ENCODE assay signal across 12 cellular contexts in genomic region chr6:2524090-2524489, GRCh38.
DNase-seq lines count a peak whose midpoint lies in the region; ATAC-seq and TF ChIP-seq lines count a peak whose summit lies in the region.
"Had no signal": no experiment of that assay in that cellular context is flagged by ENCODE, and none has a peak within 500 bp of the region (broad histone marks: within the 10 kb centered on the region; RNA-seq: fewer than 3 reads in every experiment).

No MANE protein-coding gene starts in this region.

- H3K4me1 ChIP-seq in A673 (ENCODE audit: insufficient read depth, low read length, poor library complexity, severe bottlenecking), result no peaks in the 10 kb centered on the region
- H3K4me1 ChIP-seq in psoas muscle, result no peaks in the 10 kb centered on the region
- no peaks in the 10 kb centered on the region for H3K4me1 ChIP-seq in upper lobe of left lung
- H3K4me1 ChIP-seq: parathyroid adenoma had no signal

- H3K36me3 ChIP-seq in A673 (ENCODE audit: insufficient read depth, low read length, poor library complexity, severe bottlenecking) (no peaks in the 10 kb centered on the region), GM06990 (ENCODE audit: control insufficient read depth, insufficient read depth, low read length) (no peaks in the 10 kb centered on the region), psoas muscle (ENCODE audit: insufficient read depth in 1 of 2, low read depth in 1 of 2) (no peaks in the 10 kb centered on the region), upper lobe of left lung (no peaks in the 10 kb centered on the region)

- TF ChIP-seq EP300 in upper lobe of left lung (IDR thresholded peaks at IDR 0.05), result no peak

- CTCF ChIA-PET in A673 (lab: Charles Lee), result no interaction called here

- H3K4me3 ChIP-seq in A673 (ENCODE audit: low read depth, low read length, poor library complexity, severe bottlenecking) (no peak overlapping the region), GM06990 (replicated peaks; ENCODE audit: low read depth, low read length) (no peak overlapping the region), NB4 (ENCODE audit: low read depth, low read length) (no peak overlapping the region), epithelial cell of esophagus (ENCODE audit: low read length) (no peak overlapping the region), psoas muscle (no peak overlapping the region), upper lobe of left lung (no peak overlapping the region)

- TF ChIP-seq CTCF in A673 (conservative IDR thresholded peaks at IDR 0.05; ENCODE audit: low read depth, low read length) (peak; percentile 44), GM06990 (IDR thresholded peaks at IDR 0.05; ENCODE audit: insufficient read depth, low read length, poor library complexity, severe bottlenecking) (peak; percentile 41), NB4 (IDR thresholded peaks at IDR 0.05; ENCODE audit: low read depth, low read length) (peak; percentile 42), epithelial cell of esophagus (IDR thresholded peaks at IDR 0.05; ENCODE audit: insufficient read depth, low read depth, low read length, missing control alignments) (peak; percentile 30), psoas muscle (IDR thresholded peaks at IDR 0.05) (no peak), upper lobe of left lung (IDR thresholded peaks at IDR 0.05) (no peak)

- BruUV-seq in A673 (replicated peaks; lab: Mats Ljungman, UMichigan), result no TSS peak

- POLR2A ChIA-PET in A673 (lab: Charles Lee; ENCODE audit: low non-redundant PET), result no interaction called here

- intact Hi-C loops in A673 (cut with micrococcal nuclease; ENCODE audit: unreplicated experiment), result no loop called here
- intact Hi-C loops in psoas muscle (cut with DNase I), result no loop called here

- DNase-seq in A673 (ENCODE audit: low spot score), result peak; percentile 12
- DNase-seq in GM06990 (ENCODE audit: extremely low read depth, insufficient read length), result no peak
- DNase-seq in NB4 (ENCODE audit: low read depth), result peak; percentile 56
- DNase-seq in epithelial cell of esophagus (ENCODE audit: low read depth), result no peak
- DNase-seq in NCI-H2107 (lab: John Stamatoyannopoulos, UW), result no peak
- DNase-seq in psoas muscle, result no peak
- no peak for DNase-seq in upper lobe of left lung
- no peak for DNase-seq in KG1 (lab: John Stamatoyannopoulos, UW)
- DNase-seq: DMS79, NCI-H2029, T-helper 2 cell had no signal

- no peak for ATAC-seq in psoas muscle
- no peak for ATAC-seq in upper lobe of left lung (ENCODE audit: low FRiP score in 2 of 2)

- H3K27me3 ChIP-seq in A673 (replicated peaks; ENCODE audit: insufficient read depth, low read depth, low read length, poor library complexity) (no peaks in the 10 kb centered on the region), GM06990 (replicated peaks; ENCODE audit: control insufficient read depth, insufficient read depth, low read length) (no peaks in the 10 kb centered on the region), psoas muscle (ENCODE audit: insufficient read depth in 3 of 3, low read length in 2 of 3) (no peaks in the 10 kb centered on the region), upper lobe of left lung (no peaks in the 10 kb centered on the region)

- H3K9me3 ChIP-seq in A673 (ENCODE audit: low read depth, low read length, poor library complexity, severe bottlenecking), result peaks cover 7% of the 10 kb centered on the region
- peaks cover 4% of the 10 kb centered on the region for H3K9me3 ChIP-seq in psoas muscle
- peaks cover 2 to 11% (median 7%) of the 10 kb centered on the region in 4 donors for H3K9me3 ChIP-seq in upper lobe of left lung

- no peak overlapping the region for H3K27ac ChIP-seq in A673 (ENCODE audit: low read depth, low read length, poor library complexity, severe bottlenecking)
- no peak overlapping the region for H3K27ac ChIP-seq in psoas muscle
- H3K27ac ChIP-seq in upper lobe of left lung, result no peak overlapping the region
- H3K27ac ChIP-seq: parathyroid adenoma had no signal

- TF ChIP-seq POLR2A in NB4 (IDR thresholded peaks at IDR 0.05; ENCODE audit: extremely low read depth, insufficient read length) (no peak), upper lobe of left lung (IDR thresholded peaks at IDR 0.05) (no peak)

Comparison
In these comparisons a context has a peak if more than half of its experiments do, and no peak if none do; other contexts are left out.
1. DNase-seq: peak in A673 (single experiment) and NB4 (single experiment); none in GM06990 (single experiment), epithelial cell of esophagus (single experiment), NCI-H2107 (single experiment), psoas muscle (0 of 2), upper lobe of left lung (0 of 2) and KG1 (single experiment).
2. CTCF ChIP-seq: peak in A673 (single experiment), GM06990 (single experiment), NB4 (single experiment) and epithelial cell of esophagus (single experiment); none in psoas muscle (single experiment) and upper lobe of left lung (0 of 6).